8 cellular contexts compared by ENCODE assay signal in genomic region chr1:155192346-155193274, GRCh38. TPM values are rescaled to one million over a fixed set of nuclear protein-coding genes. Genes with fewer than 3 reads are reported as not detected.
DNase-seq lines count a peak whose midpoint lies in the region; ATAC-seq and TF ChIP-seq lines count a peak whose summit lies in the region.

No MANE protein-coding gene starts in this region.

- H3K36me3 ChIP-seq in ACC112 (ENCODE audit: insufficient read depth, low read length) = peaks cover 9% of the 10 kb centered on the region; the same call in 1 of the 2 replicates

- ATAC-seq in T-helper 17 cell = no peak
- no peak for ATAC-seq in left lobe of liver

- H3K27me3 Mint-ChIP-seq in T-helper 17 cell (no peaks in the 10 kb centered on the region), nephron (ENCODE audit: low read depth) (peaks cover 3% of the 10 kb centered on the region)

- H3K27me3 ChIP-seq in ACC112 (ENCODE audit: insufficient read depth, low read length) = no peaks in the 10 kb centered on the region

- peak overlapping the region; percentile 74 for H2AFZ ChIP-seq in ACC112 (ENCODE audit: low read length, unreplicated experiment)

- peaks cover 19% of the 10 kb centered on the region for H3K79me2 ChIP-seq in ACC112 (ENCODE audit: control insufficient read depth, insufficient read depth, low read length, unreplicated experiment)

- peak overlapping the region; percentile 86 for H3K4me3 ChIP-seq in ACC112 (ENCODE audit: low read depth, low read length)
- H3K4me3 ChIP-seq in epithelial cell of proximal tubule (ENCODE audit: low read depth, low read length) = peak overlapping the region; percentile 67

- peak overlapping the region; percentile 94 for H3K4me3 Mint-ChIP-seq in T-helper 17 cell
- peak overlapping the region; percentile 89 to 91 (median 89) for H3K4me3 Mint-ChIP-seq in nephron

- peak overlapping the region; percentile 97 for H3K27ac Mint-ChIP-seq in T-helper 17 cell
- peak overlapping the region; percentile 92 to 99 (median 98) for H3K27ac Mint-ChIP-seq in nephron

- H3K36me3 Mint-ChIP-seq in T-helper 17 cell (ENCODE audit: low read depth) (peaks cover 4% of the 10 kb centered on the region), nephron (ENCODE audit: low read depth) (peaks cover 10% of the 10 kb centered on the region)

- H3K27ac ChIP-seq in ACC112 (ENCODE audit: low read depth, low read length) = peak overlapping the region; percentile 96

- H3K4me1 Mint-ChIP-seq in T-helper 17 cell (peaks cover 32% of the 10 kb centered on the region), nephron (peaks cover 27% of the 10 kb centered on the region)

- H3K9me3 ChIP-seq in T-helper 17 cell (ENCODE audit: control insufficient read depth, low read length, poor library complexity, severe bottlenecking) = no peaks in the 10 kb centered on the region

- DNase-seq in HUDEP-2 (lab: John Stamatoyannopoulos, UW; ENCODE audit: unreplicated experiment in 76 of 76) = peak in 70 of 76 experiments; percentile 38 to 94 (median 82)
- DNase-seq in T-helper 17 cell = peak in 1 of 3 donors; percentile 40
- no peak for DNase-seq in epithelial cell of proximal tubule (ENCODE audit: low read depth)
- no peak for DNase-seq in AG08396 (ENCODE audit: low spot score)
- DNase-seq in left lobe of liver (ENCODE audit: low spot score) = no peak
- no peak for DNase-seq in effector CD4-positive, alpha-beta T cell

- TF ChIP-seq CTCF in epithelial cell of proximal tubule (conservative IDR thresholded peaks at IDR 0.05; ENCODE audit: low read depth, low read length) = no peak
- no peak for TF ChIP-seq CTCF in nephron (IDR thresholded peaks at IDR 0.05; ENCODE audit: unreplicated experiment in 3 of 3)

- peaks cover 26% of the 10 kb centered on the region for H3K4me1 ChIP-seq in ACC112 (ENCODE audit: control insufficient read depth, insufficient read depth, low read length, unreplicated experiment)

- peaks cover 3% of the 10 kb centered on the region for H3K9me3 Mint-ChIP-seq in nephron

RNA-seq across cellular contexts. Expression of gene THBS3, which starts 15.1 kb away (rescaled TPM):
- total RNA-seq in T-helper 17 cell (10 to 100 TPM; 34.6 to 38.4 TPM), epithelial cell of proximal tubule (4.9 and 13.2 TPM in 2 replicates), left lobe of liver (16.8 TPM)

RNA-seq across cellular contexts. Expression of gene MTX1, which starts 15.9 kb away (rescaled TPM):
- total RNA-seq in T-helper 17 cell (10 to 100 TPM; 20.7 to 28.5 TPM), epithelial cell of proximal tubule (75.2 and 132 TPM in 2 replicates), left lobe of liver (22.6 TPM)

RNA-seq across cellular contexts. Expression of gene TRIM46, which starts 19.0 kb away (rescaled TPM):
- total RNA-seq in T-helper 17 cell = 10 to 100 TPM in 1 of 2 donors, 1 to 10 TPM in 1; 9.8 to 12.7 TPM
- total RNA-seq in epithelial cell of proximal tubule = 3.4 and 9.4 TPM in 2 replicates
- total RNA-seq in left lobe of liver = 0.23 TPM

RNA-seq across cellular contexts. Expression of gene KRTCAP2, which starts 19.5 kb away (rescaled TPM):
- total RNA-seq in T-helper 17 cell (100 to 1,000 TPM; 110 to 127 TPM), epithelial cell of proximal tubule (170 and 193 TPM in 2 replicates), left lobe of liver (75.6 TPM)

RNA-seq across cellular contexts. Expression of gene DPM3, which starts 52.3 kb away (rescaled TPM):
- total RNA-seq in T-helper 17 cell (10 to 100 TPM; 32.1 to 36.0 TPM), epithelial cell of proximal tubule (28.6 and 77.8 TPM in 2 replicates), left lobe of liver (76.8 TPM)

Comparison
In these comparisons a context has a peak if more than half of its experiments do, and no peak if none do; other contexts are left out.
1. DNase-seq: peak in HUDEP-2 (70 of 76); none in epithelial cell of proximal tubule (single experiment), AG08396 (single experiment), left lobe of liver (single experiment) and effector CD4-positive, alpha-beta T cell (single experiment).